ENCODE assay signal across 15 cellular contexts in genomic region chr1:175887521-175887920, GRCh38.
DNase-seq lines count a peak whose midpoint lies in the region; ATAC-seq and TF ChIP-seq lines count a peak whose summit lies in the region.
"Had no signal": no experiment of that assay in that cellular context is flagged by ENCODE, and none has a peak within 500 bp of the region (broad histone marks: within the 10 kb centered on the region; RNA-seq: fewer than 3 reads in every experiment).

No MANE protein-coding gene starts in this region.

- H3K4me2 ChIP-seq in IMR-90 (ENCODE audit: low read depth, low read length) (no peak overlapping the region), smooth muscle cell (peak overlapping the region; percentile 54)

- dilution Hi-C loops in IMR-90 (cut with HindIII; ENCODE audit: low sequenced_read_pairs, unreplicated experiment): no loop called here

- H4K5ac ChIP-seq in IMR-90 (ENCODE audit: low read depth, low read length): no peak overlapping the region

- H2BK5ac ChIP-seq in IMR-90 (ENCODE audit: low read depth, low read length, poor library complexity, severe bottlenecking): no peak overlapping the region

- H3K9me1 ChIP-seq in IMR-90 (ENCODE audit: insufficient read depth, low read length): peaks cover 2% of the 10 kb centered on the region; the same call in 1 of the 2 replicates

- H3K27ac ChIP-seq in IMR-90 (ENCODE audit: insufficient read depth, low read length): no peak overlapping the region
- no peak overlapping the region for H3K27ac ChIP-seq in smooth muscle cell (ENCODE audit: low read depth)
- H3K27ac ChIP-seq: esophagus muscularis mucosa, right lobe of liver, thyroid gland had no signal

- H2AK5ac ChIP-seq in IMR-90 (ENCODE audit: low read depth, low read length): no peak overlapping the region

- TF ChIP-seq CTCF in IMR-90 (conservative IDR thresholded peaks at IDR 0.05; ENCODE audit: low read depth, low read length): no peak
- no peak for TF ChIP-seq CTCF in smooth muscle cell (IDR thresholded peaks at IDR 0.05; ENCODE audit: borderline replicate concordance, insufficient read depth, poor library complexity, severe bottlenecking)

- H2BK15ac ChIP-seq in IMR-90 (ENCODE audit: low read depth, low read length): no peak overlapping the region

- no peaks in the 10 kb centered on the region for H3F3A ChIP-seq in smooth muscle cell (ENCODE audit: low read depth)

- POLR2A ChIA-PET in IMR-90 (lab: Charles Lee; ENCODE audit: unreplicated experiment): no interaction called here

- H2AFZ ChIP-seq in IMR-90 (replicated peaks; ENCODE audit: low read length, poor library complexity): peak overlapping the region; percentile 68
- H2AFZ ChIP-seq in smooth muscle cell (ENCODE audit: low read depth): no peak overlapping the region

- no peak overlapping the region for H2BK20ac ChIP-seq in IMR-90 (ENCODE audit: low read depth, low read length)

- H3K18ac ChIP-seq in IMR-90 (ENCODE audit: low read depth, low read length): no peak overlapping the region

- H4K20me1 ChIP-seq in IMR-90 (ENCODE audit: insufficient read depth, low read length) (no peaks in the 10 kb centered on the region), smooth muscle cell (ENCODE audit: low read depth) (no peaks in the 10 kb centered on the region)

- DNase-seq in H7 (peak; percentile 77), IMR-90 (no peak), smooth muscle cell (lab: John Stamatoyannopoulos, UW; ENCODE audit: unreplicated experiment) (no peak), NCI-H1417 treated with DMSO at 0.1 percent for 48 hours (lab: John Stamatoyannopoulos, UW) (no peak)
- no peak for DNase-seq in stimulated activated CD4-positive, alpha-beta T cell treated with anti-CD3 and anti-CD28 coated beads, Interleukin-15, amount 100 ng/mL, for 24 hours
- DNase-seq: activated CD4-positive, CD25-positive, alpha-beta regulatory T cell treated with anti-CD3 and anti-CD28 coated beads, Interleukin-2, amount 50 U/mL, for 72 hours; activated gamma-delta T cell treated with Interleukin-2 at 50 U/mL for 16 hours; NK-92 treated with Interleukin-12 subunit alpha and Interleukin-12 subunit beta, amount 100 ng/mL, for 24 hours had no signal

- in situ Hi-C loops in IMR-90 (cut with MboI; ENCODE audit: low sequenced_read_pairs): no loop called here

- H2AK9ac ChIP-seq in IMR-90 (replicated peaks; ENCODE audit: low read depth, low read length, poor library complexity): no peak overlapping the region

- whole genome bisulfite sequencing in IMR-90 (ENCODE audit: extremely low coverage in 2 of 2, insufficient read length in 1 of 2), 2 experiments: 60% methylated on average over 13 of the region's 20 CpGs; no CpG with 5 or more reads in 1 of the 2 experiments
- 66% methylated on average over 20 of the region's 20 CpGs for WGBS in smooth muscle cell (ENCODE audit: low lambda C conversion rate)

- no peaks in the 10 kb centered on the region for H3K79me1 ChIP-seq in IMR-90 (ENCODE audit: low read depth in 1 of 2, low read length in 2 of 2)

- H3K36me3 ChIP-seq in H7 (replicated peaks; ENCODE audit: control insufficient read depth, insufficient read depth, low read length): no peaks in the 10 kb centered on the region
- H3K36me3 ChIP-seq in IMR-90 (ENCODE audit: control insufficient read depth, insufficient read depth, low read length): no peaks in the 10 kb centered on the region
- H3K36me3 ChIP-seq in iPS-15b (ENCODE audit: control insufficient read depth, insufficient read depth, low read length): no peaks in the 10 kb centered on the region
- H3K36me3 ChIP-seq in smooth muscle cell (ENCODE audit: low read depth): no peaks in the 10 kb centered on the region
- H3K36me3 ChIP-seq: BE2C, esophagus muscularis mucosa, MG63, right lobe of liver, thyroid gland had no signal

- BruUV-seq in IMR-90 (replicated peaks; lab: Mats Ljungman, UMichigan): no TSS peak

- CTCF ChIA-PET in IMR-90 (lab: Yijun Ruan, JAX): no interaction called here

- no peak overlapping the region for H4K8ac ChIP-seq in IMR-90 (ENCODE audit: low read depth in 2 of 2, low read length in 2 of 2)

- no peak overlapping the region for H2BK120ac ChIP-seq in IMR-90 (ENCODE audit: low read depth, low read length)

- no peak overlapping the region for H3K14ac ChIP-seq in IMR-90 (replicated peaks; ENCODE audit: low read depth, low read length)

- H3K4ac ChIP-seq in IMR-90 (ENCODE audit: low read depth, low read length): no peak overlapping the region

- H3K79me2 ChIP-seq in smooth muscle cell (ENCODE audit: low read depth): no peaks in the 10 kb centered on the region

- ATAC-seq in IMR-90 (ENCODE audit: low read depth) (no peak), HG03354 (IDR thresholded peaks at IDR 0.05; ENCODE audit: poor library complexity, severe bottlenecking, unreplicated experiment) (no peak)

- H3K4me1 ChIP-seq in IMR-90 (ENCODE audit: control insufficient read depth, insufficient read depth, low read length) (peaks cover 4% of the 10 kb centered on the region), iPS-15b (ENCODE audit: control insufficient read depth, insufficient read depth, low read length) (peaks cover 6% of the 10 kb centered on the region), smooth muscle cell (ENCODE audit: low read depth) (no peaks in the 10 kb centered on the region)
- H3K4me1 ChIP-seq: BE2C, right lobe of liver, thyroid gland had no signal

- H3K9ac ChIP-seq in IMR-90 (ENCODE audit: low read depth, low read length): no peak overlapping the region
- no peak overlapping the region for H3K9ac ChIP-seq in iPS-15b (ENCODE audit: low read depth, low read length)
- no peak overlapping the region for H3K9ac ChIP-seq in smooth muscle cell (ENCODE audit: low read depth)

- TF ChIP-seq POLR2A in IMR-90 (IDR thresholded peaks at IDR 0.05; ENCODE audit: low read depth, low read length): no peak

- intact Hi-C loops in IMR-90 (cut with micrococcal nuclease): loop anchor here (10.0 kb wide), 1 partner anchor 733 kb away; no protein-coding TSS in a partner anchor

- H4K91ac ChIP-seq in IMR-90 (ENCODE audit: insufficient read depth, low read depth, low read length): no peak overlapping the region

- H3K9me3 ChIP-seq in IMR-90 (ENCODE audit: control insufficient read depth, insufficient read depth, low read length) (no peaks in the 10 kb centered on the region), iPS-15b (ENCODE audit: control insufficient read depth, insufficient read depth, low read length) (no peaks in the 10 kb centered on the region), smooth muscle cell (replicated peaks; ENCODE audit: low read depth) (no peaks in the 10 kb centered on the region)
- H3K9me3 ChIP-seq: BE2C, esophagus muscularis mucosa, MG63, right lobe of liver, thyroid gland had no signal

- no peak for TF ChIP-seq RAD21 in IMR-90 (IDR thresholded peaks at IDR 0.05; ENCODE audit: low read length)

- no peak overlapping the region for H3K56ac ChIP-seq in IMR-90 (ENCODE audit: extremely low read depth, insufficient read depth, low read length)

- no peak overlapping the region for H3K23ac ChIP-seq in IMR-90 (ENCODE audit: low read depth, low read length)

- H3K4me3 ChIP-seq in H7 (ENCODE audit: insufficient read depth, low read depth, low read length) (peak overlapping the region; percentile 42), IMR-90 (ENCODE audit: insufficient read depth, low read depth, low read length) (no peak overlapping the region), iPS-15b (ENCODE audit: low read depth, low read length) (peak overlapping the region; percentile 50), smooth muscle cell (no peak overlapping the region)
- H3K4me3 ChIP-seq: esophagus muscularis mucosa, MG63, right lobe of liver, thyroid gland had no signal

- H3K27me3 ChIP-seq in H7 (ENCODE audit: control insufficient read depth, insufficient read depth, low read length) (peaks cover 51% of the 10 kb centered on the region), IMR-90 (ENCODE audit: control insufficient read depth, insufficient read depth, low read length) (no peaks in the 10 kb centered on the region), iPS-15b (ENCODE audit: control insufficient read depth, insufficient read depth, low read length) (peaks cover 80% of the 10 kb centered on the region), smooth muscle cell (ENCODE audit: low read depth) (peaks cover 6% of the 10 kb centered on the region)
- H3K27me3 ChIP-seq: BE2C, esophagus muscularis mucosa, MG63, right lobe of liver, thyroid gland had no signal

TF ChIP-seq in IMR-90, 13 proteins besides CTCF, POLR2A, EP300 and RAD21:
- TF ChIP-seq MAFK (IDR thresholded peaks at IDR 0.05; ENCODE audit: low read depth, low read length): no peak
- no peak for TF ChIP-seq RFX5 (IDR thresholded peaks at IDR 0.05; ENCODE audit: low read depth, low read length)
- TF ChIP-seq MAZ (IDR thresholded peaks at IDR 0.05; ENCODE audit: borderline replicate concordance, low read depth, low read length): no peak
- TF ChIP-seq CHD1 (IDR thresholded peaks at IDR 0.05; ENCODE audit: low read depth, low read length): no peak
- no peak for TF ChIP-seq NFE2L2 (IDR thresholded peaks at IDR 0.05; ENCODE audit: low read depth, low read length)
- no peak for TF ChIP-seq FOS (IDR thresholded peaks at IDR 0.05; ENCODE audit: low read depth, low read length)

Comparison
In these comparisons a context has a peak if more than half of its experiments do, and no peak if none do; other contexts are left out.
1. H3K4me3 ChIP-seq: peak in H7 (single experiment) and iPS-15b (single experiment); none in IMR-90 (single experiment) and smooth muscle cell (single experiment).